Comparison of ENCODE assay signal across 9 cellular contexts in genomic region chr12:62799126-62799736, GRCh38.
A peak's percentile ranks its signal among the peaks of the same experiment; 100 is the strongest.
DNase-seq lines count a peak whose midpoint lies in the region; ATAC-seq, FAIRE-seq and TF ChIP-seq lines count a peak whose summit lies in the region.
"Had no signal": no experiment of that assay in that cellular context is flagged by ENCODE, and none has a peak within 500 bp of the region (broad histone marks: within the 10 kb centered on the region; RNA-seq: fewer than 3 reads in every experiment).

No MANE protein-coding gene starts in this region.

- H3K27me3 ChIP-seq in HAP-1 (ENCODE audit: low read depth): no peaks in the 10 kb centered on the region
- no peaks in the 10 kb centered on the region for H3K27me3 ChIP-seq in RWPE2 (ENCODE audit: insufficient read depth, poor library complexity, severe bottlenecking)
- H3K27me3 ChIP-seq in adipocyte (replicated peaks; ENCODE audit: control insufficient read depth, insufficient read depth, low read length): no peaks in the 10 kb centered on the region
- no peaks in the 10 kb centered on the region for H3K27me3 ChIP-seq in right atrium auricular region
- H3K27me3 ChIP-seq in small intestine (ENCODE audit: control insufficient read depth in 2 of 2, insufficient read depth in 2 of 2, low read length in 2 of 2): no peaks in the 10 kb centered on the region

- peak overlapping the region; percentile 13 for H3K9ac ChIP-seq in adipocyte (ENCODE audit: low read length)

- peak; percentile 83 for ATAC-seq in RWPE2 (ENCODE audit: low read depth)

- peak; percentile 98 for TF ChIP-seq CTCF in RWPE2 (IDR thresholded peaks at IDR 0.05; ENCODE audit: poor library complexity, severe bottlenecking)
- TF ChIP-seq CTCF in right atrium auricular region (IDR thresholded peaks at IDR 0.05): peak; percentile 94 to 96

- H3K4me1 ChIP-seq in HAP-1 (no peaks in the 10 kb centered on the region), RWPE2 (ENCODE audit: insufficient read depth, poor library complexity, severe bottlenecking) (peaks cover 6% of the 10 kb centered on the region), adipocyte (ENCODE audit: control insufficient read depth, insufficient read depth, low read length) (peaks cover 5% of the 10 kb centered on the region), right atrium auricular region (no peaks in the 10 kb centered on the region), small intestine (ENCODE audit: control insufficient read depth in 2 of 2, insufficient read depth in 1 of 2, low read depth in 1 of 2, low read length in 1 of 2) (no peaks in the 10 kb centered on the region)

- no peak overlapping the region for H3K27ac ChIP-seq in RWPE2 (ENCODE audit: poor library complexity, severe bottlenecking)
- no peak overlapping the region for H3K27ac ChIP-seq in right atrium auricular region
- no peak overlapping the region for H3K27ac ChIP-seq in small intestine (ENCODE audit: low read depth in 1 of 2, low read length in 1 of 2)
- H3K27ac ChIP-seq: skin epidermis had no signal

- FAIRE-seq in small intestine (lab: Jason Lieb, UNC): peak; percentile 5

- H3K4me3 ChIP-seq in HAP-1: no peak overlapping the region
- H3K4me3 ChIP-seq in RWPE2 (ENCODE audit: severe bottlenecking): no peak overlapping the region
- no peak overlapping the region for H3K4me3 ChIP-seq in adipocyte (ENCODE audit: low read length)
- H3K4me3 ChIP-seq in right atrium auricular region: no peak overlapping the region
- no peak overlapping the region for H3K4me3 ChIP-seq in small intestine (ENCODE audit: low read depth in 1 of 2, low read length in 2 of 2)
- H3K4me3 ChIP-seq: skin epidermis had no signal

- in situ Hi-C loops in HAP-1 (cut with MboI; ENCODE audit: low sequenced_read_pairs): loop anchor here (25.0 kb wide), 1 partner anchor 537 kb away; the partner anchor contains the start of gene USP15

- H3K36me3 ChIP-seq in HAP-1 (replicated peaks) (no peaks in the 10 kb centered on the region), RWPE2 (ENCODE audit: low read depth) (no peaks in the 10 kb centered on the region), adipocyte (ENCODE audit: control insufficient read depth, insufficient read depth, low read length, severe bottlenecking) (no peaks in the 10 kb centered on the region), right atrium auricular region (no peaks in the 10 kb centered on the region), small intestine (ENCODE audit: control insufficient read depth in 2 of 2, insufficient read depth in 2 of 2, low read length in 2 of 2) (no peaks in the 10 kb centered on the region)

- WGBS in small intestine, 3 donors: 34 to 39% (median 38%) methylated on average over 2 of the region's 2 CpGs

- DNase-seq in SKM-1 treated with dmso at 0.1 percent for 144 hours (lab: John Stamatoyannopoulos, UW; ENCODE audit: unreplicated experiment) (peak; percentile 4), SKM-1 (lab: John Stamatoyannopoulos, UW; ENCODE audit: unreplicated experiment) (no peak), HAP-1 (ENCODE audit: low spot score in 2 of 2) (peak; percentile 50 to 85), LoVo (ENCODE audit: low spot score) (peak; percentile 78), RWPE2 (ENCODE audit: low spot score) (no peak), adipocyte (ENCODE audit: low read depth) (peak; percentile 89), right atrium auricular region (ENCODE audit: low spot score) (peak; percentile 71), small intestine (peak; percentile 58)

- H3K9me3 ChIP-seq in HAP-1: no peaks in the 10 kb centered on the region
- no peaks in the 10 kb centered on the region for H3K9me3 ChIP-seq in RWPE2 (ENCODE audit: severe bottlenecking)
- no peaks in the 10 kb centered on the region for H3K9me3 ChIP-seq in adipocyte (ENCODE audit: control insufficient read depth, low read length)
- no peaks in the 10 kb centered on the region for H3K9me3 ChIP-seq in right atrium auricular region
- no peaks in the 10 kb centered on the region for H3K9me3 ChIP-seq in small intestine (ENCODE audit: control insufficient read depth, low read depth)

Comparison
In these comparisons a context has a peak if more than half of its experiments do, and no peak if none do; other contexts are left out.
1. DNase-seq: peak in SKM-1 treated with dmso at 0.1 percent for 144 hours (single experiment), HAP-1 (2 of 2), LoVo (single experiment), adipocyte (single experiment), right atrium auricular region (single experiment) and small intestine (single experiment); none in SKM-1 (single experiment) and RWPE2 (single experiment).